ENCODE assay signal across 13 cellular contexts in the genomic region with DNA sequence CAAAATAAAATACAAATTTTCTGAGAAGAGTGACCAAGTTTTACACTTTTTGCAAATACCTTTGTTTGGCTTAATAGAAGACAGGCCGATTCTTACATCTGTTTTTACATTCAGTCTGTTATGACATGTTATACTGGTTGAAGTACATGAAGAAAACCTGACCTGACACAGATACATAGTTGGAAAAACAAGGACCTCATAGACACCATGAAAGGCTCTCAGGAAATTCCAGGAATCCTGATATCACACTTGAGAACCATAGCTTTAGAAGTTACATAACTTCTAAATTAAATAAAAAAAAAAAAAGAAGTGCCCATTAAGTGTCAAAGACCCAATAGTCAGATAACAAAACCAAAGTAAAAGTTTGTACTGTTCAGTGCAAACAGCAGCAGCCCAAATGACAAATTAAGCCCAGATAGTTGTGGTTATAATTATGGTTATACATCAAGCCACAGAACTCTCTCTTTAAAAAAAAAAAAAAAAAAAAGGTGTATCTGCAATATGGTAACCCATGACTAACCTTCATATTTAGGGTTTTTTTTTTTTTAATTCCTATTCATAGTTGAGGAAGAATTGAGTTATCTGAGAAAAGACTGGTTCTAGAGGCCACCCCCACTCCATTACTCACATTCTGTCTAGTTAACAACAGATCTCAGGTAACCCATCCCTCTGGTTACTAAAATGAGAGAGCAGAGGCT. TPM values are rescaled to one million over a fixed set of nuclear protein-coding genes. Genes with fewer than 3 reads are reported as not detected.
DNase-seq lines count a peak whose midpoint lies in the region; ATAC-seq, FAIRE-seq and TF ChIP-seq lines count a peak whose summit lies in the region.
"Had no signal": no experiment of that assay in that cellular context is flagged by ENCODE, and none has a peak within 500 bp of the region (broad histone marks: within the 10 kb centered on the region; RNA-seq: fewer than 3 reads in every experiment).

No MANE protein-coding gene starts in this region.

- no peak overlapping the region for H3K4me3 ChIP-seq in CD8-positive, alpha-beta memory T cell (ENCODE audit: low read length)
- H3K4me3 ChIP-seq in esophagus muscularis mucosa (no peak overlapping the region), breast epithelium (no peak overlapping the region), body of pancreas (no peak overlapping the region)
- H3K4me3 ChIP-seq: HAP-1 had no signal

- ATAC-seq in GM19372 (IDR thresholded peaks at IDR 0.05; ENCODE audit: low read depth, unreplicated experiment) (peak; percentile 10), HG03095 (IDR thresholded peaks at IDR 0.05; ENCODE audit: unreplicated experiment) (peak; percentile 9), body of pancreas (no peak)

- CTCF ChIA-PET in CD8-positive, alpha-beta memory T cell (lab: Charles Lee) = interaction anchor here (1.1 to 1.3 kb wide), 2 partner anchors 8 to 20 kb away, joined by 3 read pairs; a partner anchor contains a TSS

- peaks cover 67 to 96% (median 86%) of the 10 kb centered on the region in 3 donors for H3K4me1 Mint-ChIP-seq in CD8-positive, alpha-beta memory T cell
- H3K4me1 Mint-ChIP-seq in activated T-helper 2 cell treated with anti-CD3 and anti-CD28 coated beads, Interferon-gamma antibody, Interleukin-2, Interleukin-4, amounts not matched to agents 10 μg/mL and 5 μg/mL and 100 μg/mL, durations not matched to agents 14 hours and 24 hours and 36 hours (ENCODE audit: low read depth) = peaks cover 63% of the 10 kb centered on the region

- H3K36me3 Mint-ChIP-seq in CD8-positive, alpha-beta memory T cell = peaks cover 0 to 6% (median 0%) of the 10 kb centered on the region in 3 donors
- H3K36me3 Mint-ChIP-seq in activated T-helper 2 cell treated with anti-CD3 and anti-CD28 coated beads, Interferon-gamma antibody, Interleukin-2, Interleukin-4, amounts not matched to agents 10 μg/mL and 5 μg/mL and 100 μg/mL, durations not matched to agents 14 hours and 24 hours and 36 hours (ENCODE audit: low read depth) = peaks cover 20% of the 10 kb centered on the region

- H3K9me3 ChIP-seq in CD8-positive, alpha-beta memory T cell (ENCODE audit: low read length) = no peaks in the 10 kb centered on the region
- H3K9me3 ChIP-seq in esophagus muscularis mucosa (no peaks in the 10 kb centered on the region), breast epithelium (peaks cover 0 to 9% of the 10 kb centered on the region in 2 donors), body of pancreas (no peaks in the 10 kb centered on the region)
- H3K9me3 ChIP-seq: HAP-1 had no signal

- H3K4me3 Mint-ChIP-seq in CD8-positive, alpha-beta memory T cell = peak overlapping the region in 5 of 7 donors; percentile 44 to 78 (median 52)
- no peak overlapping the region for H3K4me3 Mint-ChIP-seq in activated T-helper 2 cell treated with anti-CD3 and anti-CD28 coated beads, Interferon-gamma antibody, Interleukin-2, Interleukin-4, amounts not matched to agents 10 μg/mL and 5 μg/mL and 100 μg/mL, durations not matched to agents 14 hours and 24 hours and 36 hours (ENCODE audit: low read depth)

- no peak for FAIRE-seq in urothelium cell line (lab: Jason Lieb, UNC)
- FAIRE-seq: D721Med had no signal

- TF ChIP-seq EP300 in esophagus muscularis mucosa (IDR thresholded peaks at IDR 0.05) = no peak

- peak overlapping the region in 3 of 8 donors; percentile 30 to 49 (median 41) for H3K27ac Mint-ChIP-seq in CD8-positive, alpha-beta memory T cell
- peak overlapping the region; percentile 60 for H3K27ac Mint-ChIP-seq in activated T-helper 2 cell treated with anti-CD3 and anti-CD28 coated beads, Interferon-gamma antibody, Interleukin-2, Interleukin-4, amounts not matched to agents 10 μg/mL and 5 μg/mL and 100 μg/mL, durations not matched to agents 14 hours and 24 hours and 36 hours

- WGBS in esophagus muscularis mucosa = 81% methylated on average over 1 of the region's 1 CpG
- WGBS in body of pancreas, 2 donors = 79 to 88% methylated on average over 1 of the region's 1 CpG

- H3K36me3 ChIP-seq in CD8-positive, alpha-beta memory T cell (ENCODE audit: insufficient read depth, low read length) = no peaks in the 10 kb centered on the region
- H3K36me3 ChIP-seq in esophagus muscularis mucosa (no peaks in the 10 kb centered on the region), breast epithelium (no peaks in the 10 kb centered on the region), body of pancreas (replicated peaks in 1 of 2; ENCODE audit: insufficient read depth in 1 of 2, low read depth in 2 of 2) (no peaks in the 10 kb centered on the region)
- H3K36me3 ChIP-seq: HAP-1 had no signal

- no peaks in the 10 kb centered on the region for H3K27me3 ChIP-seq in CD8-positive, alpha-beta memory T cell (ENCODE audit: insufficient read depth, low read length, poor library complexity, severe bottlenecking)
- H3K27me3 ChIP-seq in esophagus muscularis mucosa = no peaks in the 10 kb centered on the region
- H3K27me3 ChIP-seq in breast epithelium = no peaks in the 10 kb centered on the region
- H3K27me3 ChIP-seq in body of pancreas = no peaks in the 10 kb centered on the region

- H3K27me3 Mint-ChIP-seq in CD8-positive, alpha-beta memory T cell = no peaks in the 10 kb centered on the region
- no peaks in the 10 kb centered on the region for H3K27me3 Mint-ChIP-seq in activated T-helper 2 cell treated with anti-CD3 and anti-CD28 coated beads, Interferon-gamma antibody, Interleukin-2, Interleukin-4, amounts not matched to agents 10 μg/mL and 5 μg/mL and 100 μg/mL, durations not matched to agents 14 hours and 24 hours and 36 hours (ENCODE audit: low read depth)

- TF ChIP-seq CTCF in esophagus muscularis mucosa (IDR thresholded peaks at IDR 0.05) (no peak), breast epithelium (IDR thresholded peaks at IDR 0.05) (no peak), body of pancreas (IDR thresholded peaks at IDR 0.05) (no peak)

- peaks cover 65% of the 10 kb centered on the region for H3K4me1 ChIP-seq in CD8-positive, alpha-beta memory T cell (ENCODE audit: insufficient read depth, low read length)
- H3K4me1 ChIP-seq in esophagus muscularis mucosa = peaks cover 16 to 23% (median 21%) of the 10 kb centered on the region in 4 donors
- no peaks in the 10 kb centered on the region for H3K4me1 ChIP-seq in breast epithelium
- H3K4me1 ChIP-seq in body of pancreas = peaks cover 10% of the 10 kb centered on the region
- H3K4me1 ChIP-seq: HAP-1, parathyroid adenoma had no signal

- POLR2A ChIA-PET in CD8-positive, alpha-beta memory T cell (lab: Charles Lee) = no interaction called here

- DNase-seq in CD8-positive, alpha-beta memory T cell = peak in 1 of 5 donors; percentile 23
- no peak for DNase-seq in activated T-helper 2 cell treated with anti-CD3 and anti-CD28 coated beads, Interferon-gamma antibody, Interleukin-2, Interleukin-4, amounts not matched to agents 10 μg/mL and 5 μg/mL and 100 μg/mL, durations not matched to agents 14 hours and 24 hours and 36 hours (ENCODE audit: low spot score)
- no peak for DNase-seq in urothelium cell line (ENCODE audit: low spot score)
- DNase-seq in esophagus muscularis mucosa (ENCODE audit: extremely low spot score) = no peak
- DNase-seq in breast epithelium (ENCODE audit: low spot score in 2 of 2) = no peak
- no peak for DNase-seq in body of pancreas
- DNase-seq: cerebellar nuclear complex, NCI-H2029 had no signal

- TF ChIP-seq POLR2A in esophagus muscularis mucosa (IDR thresholded peaks at IDR 0.05; ENCODE audit: low read depth) = no peak
- no peak for TF ChIP-seq POLR2A in breast epithelium (IDR thresholded peaks at IDR 0.05)
- TF ChIP-seq POLR2A in body of pancreas (IDR thresholded peaks at IDR 0.05) = no peak

- intact Hi-C loops in activated T-helper 2 cell treated with anti-CD3 and anti-CD28 coated beads, Interferon-gamma antibody, Interleukin-2, Interleukin-4, amounts not matched to agents 10 μg/mL and 5 μg/mL and 100 μg/mL, durations not matched to agents 14 hours and 24 hours and 36 hours (cut with micrococcal nuclease) = loop anchor here (2.0 to 5.0 kb wide), 2 partner anchors 39 to 65 kb away; no protein-coding TSS in a partner anchor
- intact Hi-C loops in esophagus muscularis mucosa (cut with DNase I) (no loop called here), breast epithelium (cut with DNase I; ENCODE audit: low total_unique reads) (no loop called here), body of pancreas (cut with DNase I) (no loop called here)

- H3K27ac ChIP-seq in CD8-positive, alpha-beta memory T cell (ENCODE audit: low read depth, low read length) = no peak overlapping the region
- no peak overlapping the region for H3K27ac ChIP-seq in esophagus muscularis mucosa (replicated peaks in 1 of 4)
- H3K27ac ChIP-seq in breast epithelium = no peak overlapping the region
- H3K27ac ChIP-seq in body of pancreas = no peak overlapping the region
- H3K27ac ChIP-seq: parathyroid adenoma had no signal

- H3K9me3 Mint-ChIP-seq in CD8-positive, alpha-beta memory T cell = no peaks in the 10 kb centered on the region
- no peaks in the 10 kb centered on the region for H3K9me3 Mint-ChIP-seq in activated T-helper 2 cell treated with anti-CD3 and anti-CD28 coated beads, Interferon-gamma antibody, Interleukin-2, Interleukin-4, amounts not matched to agents 10 μg/mL and 5 μg/mL and 100 μg/mL, durations not matched to agents 14 hours and 24 hours and 36 hours

RNA-seq across cellular contexts. Expression of a gene that starts 19.8 kb away (rescaled TPM):
- total RNA-seq in CD8-positive, alpha-beta memory T cell = 10 to 100 TPM; 59.4 to 61.7 TPM
- polyA plus RNA-seq in CD8-positive, alpha-beta memory T cell = 15.8 TPM
- total RNA-seq in activated T-helper 2 cell treated with anti-CD3 and anti-CD28 coated beads, Interferon-gamma antibody, Interleukin-2, Interleukin-4, amounts not matched to agents 10 μg/mL and 5 μg/mL and 100 μg/mL, durations not matched to agents 14 hours and 24 hours and 36 hours = 93.7 and 94.2 TPM in 2 replicates
- total RNA-seq in esophagus muscularis mucosa (10 to 100 TPM; 19.8 to 29.9 (median 21.3) TPM), breast epithelium (10 to 100 TPM; 31.7 to 70.1 (median 43.6) TPM), body of pancreas (10 to 100 TPM; 32.3 to 38.1 TPM)
